20 cellular contexts compared by ENCODE assay signal in genomic region chr12:62299617-62300016, GRCh38.
"Had no signal": no experiment of that assay in that cellular context is flagged by ENCODE, and none has a peak within 500 bp of the region (broad histone marks: within the 10 kb centered on the region; RNA-seq: fewer than 3 reads in every experiment).

No MANE protein-coding gene starts in this region.

- H3K4me3 ChIP-seq: body of pancreas, hepatocyte, mucosa of descending colon, neural progenitor cell, prostate gland, right atrium auricular region, suprapubic skin had no signal

- H3K4me2 ChIP-seq: hepatocyte, neural progenitor cell had no signal

- H3K36me3 ChIP-seq: prostate gland had no signal

- H3K9me3 ChIP-seq: mucosa of descending colon, prostate gland, suprapubic skin had no signal

- H3K4me3 Mint-ChIP-seq: activated CD4-positive, alpha-beta T cell treated with anti-CD3 and anti-CD28 coated beads, Interleukin-2, amount 10 ng/mL, durations not matched to agents 24 days and 14 days; activated naive CD8-positive, alpha-beta T cell treated with anti-CD3 and anti-CD28 coated beads for 36 hours; activated T-cell treated with anti-CD3 and anti-CD28 coated beads, Interleukin-2, amount 50 U/mL, for 72 hours; naive B cell; neural progenitor cell; stimulated activated naive CD8-positive, alpha-beta T cell treated with anti-CD3 and anti-CD28 coated beads, Interleukin-15, amount 100 ng/mL, for 72 hours; type B pancreatic cell had no signal

- H3K4me1 Mint-ChIP-seq: neural progenitor cell had no signal

- H2AFZ ChIP-seq: hepatocyte, neural progenitor cell had no signal

- DNase-seq: activated CD4-positive, alpha-beta T cell treated with anti-CD3 and anti-CD28 coated beads, Interleukin-2, amount 10 ng/mL, durations not matched to agents 24 days and 14 days; activated CD8-positive, alpha-beta memory T cell treated with anti-CD3 and anti-CD28 coated beads, Interleukin-2, amount 50 U/mL, for 4 hours; activated gamma-delta T cell; activated naive CD8-positive, alpha-beta T cell treated with anti-CD3 and anti-CD28 coated beads for 36 hours; activated T-cell treated with anti-CD3 and anti-CD28 coated beads, Interleukin-2, amount 50 U/mL, for 72 hours; amygdala; body of pancreas; caudate nucleus; foreskin fibroblast; mesenchymal stem cell; mucosa of descending colon; naive B cell; stimulated activated CD4-positive, alpha-beta T cell treated with anti-CD3 and anti-CD28 coated beads, Interleukin-2, amount 100 ng/mL, for 24 hours; stimulated activated naive CD8-positive, alpha-beta T cell treated with anti-CD3 and anti-CD28 coated beads, Interleukin-15, amount 100 ng/mL, for 72 hours had no signal

- H3K27ac Mint-ChIP-seq: activated CD4-positive, alpha-beta T cell treated with anti-CD3 and anti-CD28 coated beads, Interleukin-2, amount 10 ng/mL, durations not matched to agents 24 days and 14 days; activated naive CD8-positive, alpha-beta T cell treated with anti-CD3 and anti-CD28 coated beads for 36 hours; activated T-cell treated with anti-CD3 and anti-CD28 coated beads, Interleukin-2, amount 50 U/mL, for 72 hours; neural progenitor cell; stimulated activated naive CD8-positive, alpha-beta T cell treated with anti-CD3 and anti-CD28 coated beads, Interleukin-15, amount 100 ng/mL, for 72 hours; type B pancreatic cell had no signal

- H3K27ac ChIP-seq: body of pancreas, hepatocyte, neural progenitor cell, prostate gland, right atrium auricular region, suprapubic skin had no signal

- ATAC-seq: activated T-cell treated with anti-CD3 and anti-CD28 coated beads, Interleukin-2, amount 50 U/mL, for 72 hours; body of pancreas; mucosa of descending colon; stimulated activated naive CD8-positive, alpha-beta T cell treated with anti-CD3 and anti-CD28 coated beads, Interleukin-15, amount 100 ng/mL, for 72 hours had no signal

- H3K9ac ChIP-seq: neural progenitor cell had no signal

- H3K27me3 Mint-ChIP-seq: activated CD4-positive, alpha-beta T cell treated with anti-CD3 and anti-CD28 coated beads, Interleukin-2, amount 10 ng/mL, durations not matched to agents 24 days and 14 days; activated naive CD8-positive, alpha-beta T cell treated with anti-CD3 and anti-CD28 coated beads for 36 hours; naive B cell; stimulated activated naive CD8-positive, alpha-beta T cell treated with anti-CD3 and anti-CD28 coated beads, Interleukin-15, amount 100 ng/mL, for 72 hours; type B pancreatic cell had no signal

- H3K27me3 ChIP-seq: body of pancreas, hepatocyte, neural progenitor cell, right atrium auricular region, suprapubic skin had no signal

- H3K4me1 ChIP-seq: body of pancreas, neural progenitor cell, prostate gland, suprapubic skin had no signal
